In the genomic region with DNA sequence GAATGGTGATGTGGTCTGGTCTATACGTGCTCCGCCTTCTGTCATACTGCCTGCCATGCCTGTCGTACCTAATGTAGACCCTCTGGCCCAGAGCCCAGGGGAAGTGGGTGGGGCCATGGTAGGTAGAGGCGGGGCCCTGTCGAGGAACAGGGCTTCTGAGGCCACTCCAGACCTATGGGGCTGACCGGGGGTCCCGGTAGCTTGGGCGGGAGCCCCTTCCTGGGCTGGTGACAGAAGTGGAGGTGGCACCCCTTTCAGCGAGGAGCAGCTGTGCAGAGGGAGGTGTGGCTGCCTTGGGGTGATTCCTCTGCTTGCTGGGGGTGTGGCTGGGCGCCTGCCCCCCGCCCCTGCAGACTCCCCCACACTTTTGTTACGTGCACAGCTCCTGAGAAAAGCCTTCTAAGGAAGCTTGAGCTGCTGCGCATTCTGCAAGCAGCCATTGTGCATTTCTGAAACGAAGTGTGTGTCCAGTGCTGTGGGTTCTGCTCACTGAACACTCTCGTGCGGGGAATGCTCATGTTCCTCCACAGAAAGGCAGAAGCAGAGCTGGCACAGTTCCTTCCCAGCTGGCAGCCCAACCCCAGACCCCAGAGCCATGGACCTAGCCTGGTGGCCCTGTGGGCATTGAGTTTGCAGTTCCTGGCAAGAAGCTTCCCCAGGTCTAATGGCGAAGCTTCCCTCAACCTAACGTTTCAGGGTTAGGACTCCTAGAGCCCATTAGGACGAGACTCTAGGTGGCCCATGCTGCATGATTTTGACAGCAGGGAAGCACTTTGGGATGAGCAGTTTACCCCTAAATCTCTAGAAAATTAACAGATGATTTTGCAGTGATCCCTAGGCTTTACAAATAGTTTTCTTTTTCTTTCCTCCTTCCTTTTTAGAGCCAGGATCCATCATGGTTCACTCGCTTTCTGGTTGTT, we compare ENCODE assay signal across 10 cellular contexts.
DNase-seq lines count a peak whose midpoint lies in the region; TF ChIP-seq lines count a peak whose summit lies in the region.
"Had no signal": no experiment of that assay in that cellular context is flagged by ENCODE, and none has a peak within 500 bp of the region (broad histone marks: within the 10 kb centered on the region; RNA-seq: fewer than 3 reads in every experiment).

No MANE protein-coding gene starts in this region.

- peaks cover 19% of the 10 kb centered on the region for H3K4me1 ChIP-seq in osteoblast (ENCODE audit: insufficient read depth, low read length)

- peak overlapping the region; percentile 81 for H3K27ac ChIP-seq in osteoblast (ENCODE audit: low read depth, low read length)

- H3K9me3 ChIP-seq in osteoblast (ENCODE audit: low read depth, low read length) = no peaks in the 10 kb centered on the region
- H3K9me3 ChIP-seq: pancreas had no signal

- peak overlapping the region; percentile 48 for H2AFZ ChIP-seq in osteoblast (ENCODE audit: low read length)

- H3K36me3 ChIP-seq in osteoblast (ENCODE audit: insufficient read depth, low read length) = no peaks in the 10 kb centered on the region
- H3K36me3 ChIP-seq: pancreas had no signal

- H3K4me2 ChIP-seq in osteoblast (ENCODE audit: insufficient read depth, low read length) = peak overlapping the region; percentile 92

- H4K20me1 ChIP-seq in osteoblast (ENCODE audit: insufficient read depth, low read length) = peaks cover 5% of the 10 kb centered on the region

- peaks cover 25% of the 10 kb centered on the region for H3K79me2 ChIP-seq in osteoblast (ENCODE audit: insufficient read depth, low read length)

- no peaks in the 10 kb centered on the region for H3K27me3 ChIP-seq in osteoblast (ENCODE audit: insufficient read depth, low read length)
- H3K27me3 ChIP-seq: pancreas had no signal

- DNase-seq in D341Med (ENCODE audit: low spot score) (peak; percentile 38), NCI-H1105 treated with DMSO at 0.1 percent for 48 hours (lab: John Stamatoyannopoulos, UW) (peak; percentile 34), choroid plexus epithelial cell (ENCODE audit: low read depth) (no peak), osteoblast (ENCODE audit: insufficient read length, low spot score, missing footprints) (peak; percentile 92), middle frontal gyrus (ENCODE audit: extremely low spot score, low spot score) (no peak), COLO829 (ENCODE audit: low spot score) (no peak), occipital lobe (lab: John Stamatoyannopoulos, UW) (no peak)
- no peak for DNase-seq in activated CD4-positive, CD25-positive, alpha-beta regulatory T cell (lab: John Stamatoyannopoulos, UW)
- DNase-seq: activated effector memory CD4-positive, alpha-beta T cell treated with Interleukin-2 at 50 U/mL for 16 hours; pancreas had no signal

- TF ChIP-seq CTCF in choroid plexus epithelial cell (conservative IDR thresholded peaks at IDR 0.05; ENCODE audit: low read depth, low read length) (no peak), osteoblast (IDR thresholded peaks at IDR 0.05; ENCODE audit: extremely low read depth, low read depth, low read length) (no peak)

- H3K4me3 ChIP-seq in choroid plexus epithelial cell (ENCODE audit: low read depth, low read length) (peak overlapping the region; percentile 52), osteoblast (ENCODE audit: insufficient read depth, low read length) (peak overlapping the region; percentile 68)

Comparison
In these comparisons a context has a peak if more than half of its experiments do, and no peak if none do; other contexts are left out.
1. DNase-seq: peak in D341Med (single experiment), NCI-H1105 treated with DMSO at 0.1 percent for 48 hours (single experiment) and osteoblast (single experiment); none in choroid plexus epithelial cell (single experiment), activated CD4-positive, CD25-positive, alpha-beta regulatory T cell (0 of 4), middle frontal gyrus (single experiment), COLO829 (single experiment) and occipital lobe (single experiment).